18 cellular contexts compared by ENCODE assay signal in the genomic region with DNA sequence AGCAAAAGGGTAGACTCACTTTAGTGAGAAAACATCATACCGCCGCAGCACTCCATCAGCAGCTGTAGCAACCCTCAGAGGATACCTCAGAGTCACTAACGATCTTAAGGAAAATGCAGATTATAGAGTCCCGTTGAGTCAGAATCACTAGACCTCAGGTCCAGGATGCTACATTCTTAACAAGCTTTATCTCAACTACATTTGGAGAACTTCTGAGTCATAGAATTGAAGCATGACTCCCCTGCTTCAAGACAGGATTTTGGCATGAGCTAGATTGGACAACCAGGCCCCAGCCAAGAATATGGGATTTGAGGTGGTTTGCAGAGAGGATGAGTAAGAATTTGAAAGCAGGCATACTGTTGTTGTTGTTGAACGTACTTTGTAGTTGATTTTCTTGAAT.
DNase-seq lines count a peak whose midpoint lies in the region; ATAC-seq and TF ChIP-seq lines count a peak whose summit lies in the region.
"Had no signal": no experiment of that assay in that cellular context is flagged by ENCODE, and none has a peak within 500 bp of the region (broad histone marks: within the 10 kb centered on the region; RNA-seq: fewer than 3 reads in every experiment).

No MANE protein-coding gene starts in this region.

- H3K4me3 ChIP-seq in cardiac fibroblast (replicated peaks in 1 of 2; ENCODE audit: low read depth in 2 of 2, low read length in 2 of 2) = no peak overlapping the region
- H3K4me3 ChIP-seq in skeletal muscle cell (ENCODE audit: low read depth, low read length) = no peak overlapping the region
- H3K4me3 ChIP-seq: adrenal gland had no signal

- ATAC-seq in GM21825 (IDR thresholded peaks at IDR 0.05; ENCODE audit: unreplicated experiment) = no peak
- ATAC-seq: HCT116 had no signal

- DNase-seq in EH (ENCODE audit: low read depth) = peak; percentile 90
- DNase-seq in M059J (ENCODE audit: low read depth) = peak; percentile 88
- peak; percentile 81 to 85 for DNase-seq in cardiac fibroblast (ENCODE audit: low read depth in 2 of 2)
- peak; percentile 48 for DNase-seq in skeletal muscle cell (ENCODE audit: low read depth)
- DNase-seq in HuH-7 (ENCODE audit: low spot score) = no peak
- no peak for DNase-seq in activated CD8-positive, alpha-beta memory T cell treated with anti-CD3 and anti-CD28 coated beads, Interleukin-2, amount 50 U/mL, for 48 hours
- DNase-seq: activated CD8-positive, alpha-beta memory T cell treated with anti-CD3 and anti-CD28 coated beads for 24 hours; adrenal gland; MV-4-11; NCI-H1930; NCI-H510A; SHP77; small intestine; stimulated activated CD4-positive, alpha-beta T cell treated with anti-CD3 and anti-CD28 coated beads, Interleukin-4, amount 100 ng/mL, for 4 hours; stimulated activated CD8-positive, alpha-beta memory T cell treated with anti-CD3 and anti-CD28 coated beads, Interleukin-4, amount 100 ng/mL, for 48 hours; T-helper 2 cell had no signal

- TF ChIP-seq CTCF in cardiac fibroblast (IDR thresholded peaks at IDR 0.05; ENCODE audit: low read depth, low read length) = no peak

Comparison
In these comparisons a context has a peak if more than half of its experiments do, and no peak if none do; other contexts are left out.
1. DNase-seq: peak in EH (single experiment), M059J (single experiment), cardiac fibroblast (2 of 2) and skeletal muscle cell (single experiment); none in HuH-7 (single experiment) and activated CD8-positive, alpha-beta memory T cell treated with anti-CD3 and anti-CD28 coated beads, Interleukin-2, amount 50 U/mL, for 48 hours (single experiment).